8 cellular contexts compared by ENCODE assay signal in the genomic region with DNA sequence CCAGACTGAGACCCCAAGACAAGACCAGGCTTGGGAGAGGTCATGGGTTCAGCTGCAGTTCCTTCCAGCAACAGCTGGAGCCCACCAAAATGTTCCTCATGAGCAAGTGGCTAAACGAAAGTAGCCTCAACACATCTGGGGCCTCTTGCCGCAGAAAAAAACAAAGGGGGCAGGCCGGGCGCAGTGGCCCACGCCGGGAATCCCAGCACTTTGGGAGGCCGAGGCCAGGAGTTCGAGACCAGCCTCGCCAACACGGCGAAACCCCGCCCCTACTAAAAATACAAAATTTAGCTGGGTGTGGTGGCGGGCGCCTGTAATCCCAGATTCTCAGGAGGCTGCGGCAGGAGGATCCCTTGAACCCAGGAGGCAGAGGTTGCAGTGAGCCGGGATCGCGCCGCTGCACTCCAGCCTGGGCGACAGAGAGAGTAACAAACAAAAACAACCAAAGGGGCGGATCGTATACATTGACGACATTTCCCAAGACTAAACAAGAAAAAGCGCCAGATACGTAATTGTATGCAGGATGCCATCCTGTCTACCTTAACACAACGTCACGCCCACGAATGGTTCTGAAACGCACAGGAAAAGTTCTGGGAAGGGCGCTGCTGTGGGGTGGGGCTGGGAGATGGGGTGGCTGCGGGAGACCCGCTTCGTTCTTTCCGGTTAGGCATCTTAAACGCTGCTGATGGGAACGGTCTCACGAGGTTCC. TPM values are rescaled to one million over a fixed set of nuclear protein-coding genes. Genes with fewer than 3 reads are reported as not detected.
DNase-seq lines count a peak whose midpoint lies in the region; ATAC-seq and TF ChIP-seq lines count a peak whose summit lies in the region.

No MANE protein-coding gene starts in this region.

- peak overlapping the region; percentile 83 for H3K4me3 ChIP-seq in GM23248
- H3K4me3 ChIP-seq in skeletal muscle tissue (ENCODE audit: low read length in 3 of 3) = peak overlapping the region; percentile 74 to 80 (median 79)

- H3K4me2 ChIP-seq in GM23248 (ENCODE audit: unreplicated experiment) = peak overlapping the region; percentile 92

- TF ChIP-seq CTCF in VCaP (conservative IDR thresholded peaks at IDR 0.05) = no peak

- peak; percentile 67 for DNase-seq in GM23248
- DNase-seq in glomerular endothelial cell (ENCODE audit: extremely low read depth, low read depth, low spot score) = peak; percentile 5
- no peak for DNase-seq in NAMALWA (ENCODE audit: low spot score)
- no peak for DNase-seq in SKM-1 treated with dmso at 0.1 percent for 144 hours (lab: John Stamatoyannopoulos, UW; ENCODE audit: unreplicated experiment)
- no peak for DNase-seq in UCSD-AML1 (lab: John Stamatoyannopoulos, UW; ENCODE audit: unreplicated experiment)

- in situ Hi-C loops in GM23248 (cut with MboI) = no loop called here

- peaks cover 8% of the 10 kb centered on the region; the same call in 1 of the 2 replicates for H4K20me1 ChIP-seq in GM23248 (ENCODE audit: insufficient read depth)

- H3K27me3 ChIP-seq in GM23248 (replicated peaks; ENCODE audit: insufficient read depth) = no peaks in the 10 kb centered on the region
- H3K27me3 ChIP-seq in skeletal muscle tissue (ENCODE audit: control insufficient read depth in 3 of 3, insufficient read depth in 3 of 3, low read length in 3 of 3) = no peaks in the 10 kb centered on the region

- peaks cover 49% of the 10 kb centered on the region for H3K79me2 ChIP-seq in GM23248 (ENCODE audit: insufficient read depth)

- no peaks in the 10 kb centered on the region for H3K9me3 ChIP-seq in GM23248 (ENCODE audit: low read depth)
- no peaks in the 10 kb centered on the region for H3K9me3 ChIP-seq in skeletal muscle tissue (ENCODE audit: control insufficient read depth in 3 of 3, low read length in 3 of 3)

- H3K36me3 ChIP-seq in GM23248 (ENCODE audit: low read depth) (peaks cover 13% of the 10 kb centered on the region), skeletal muscle tissue (ENCODE audit: control insufficient read depth in 3 of 3, insufficient read depth in 3 of 3, low read length in 3 of 3) (peaks cover 21 to 34% (median 24%) of the 10 kb centered on the region in 3 donors)

- peaks cover 12% of the 10 kb centered on the region for H3K4me1 ChIP-seq in GM23248 (ENCODE audit: insufficient read depth)
- H3K4me1 ChIP-seq in skeletal muscle tissue (ENCODE audit: control insufficient read depth in 3 of 3, insufficient read depth in 3 of 3, low read length in 3 of 3) = peaks cover 19 to 36% (median 30%) of the 10 kb centered on the region in 3 donors

- H3K27ac ChIP-seq in GM23248 (peak overlapping the region; percentile 38), VCaP (peak overlapping the region; percentile 91), skeletal muscle tissue (ENCODE audit: low read depth, low read length) (no peak overlapping the region)

- no peak for ATAC-seq in GM21786 (IDR thresholded peaks at IDR 0.05; ENCODE audit: unreplicated experiment)

- WGBS in GM23248 (ENCODE audit: low coverage in 1 of 2, low lambda C conversion rate in 2 of 2, missing lambda C conversion rate in 2 of 2), 2 experiments = 29 to 30% methylated on average over 35 to 37 of the region's 37 CpGs

- no peaks in the 10 kb centered on the region for H3K9me2 ChIP-seq in GM23248 (ENCODE audit: insufficient read depth)

- H3K9ac ChIP-seq in GM23248 (peak overlapping the region; percentile 82), skeletal muscle tissue (ENCODE audit: low read depth in 1 of 3, low read length in 3 of 3) (peak overlapping the region; percentile 75 to 86 (median 76))

- peak overlapping the region; percentile 55 for H2AFZ ChIP-seq in GM23248

- H3F3A ChIP-seq in GM23248 (ENCODE audit: insufficient read depth) = peaks cover 13% of the 10 kb centered on the region

RNA-seq across cellular contexts. Expression of a gene that starts 1.7 kb away (rescaled TPM):
- total RNA-seq in GM23248 (2014; rRNA removed; shearing (Covaris generic)) = 8.1 and 12.5 TPM in 2 replicates
- polyA plus RNA-seq in GM23248 (2016; fragmentation: Nextera tagmentation; extraction: Ambion mirVana) = 5.0 and 5.2 TPM in 2 replicates
- 17.9 and 24.3 TPM in 2 replicates for total RNA-seq in glomerular endothelial cell
- 4.7 TPM for total RNA-seq in skeletal muscle tissue

RNA-seq across cellular contexts. Expression of a gene that starts 27.5 kb away (rescaled TPM):
- 58.7 and 102 TPM in 2 replicates for total RNA-seq in GM23248 (2014; rRNA removed; shearing (Covaris generic))
- polyA plus RNA-seq in GM23248 (2016; fragmentation: Nextera tagmentation; extraction: Ambion mirVana) = 77.4 and 81.9 TPM in 2 replicates
- total RNA-seq in glomerular endothelial cell (48.2 and 55.5 TPM in 2 replicates), skeletal muscle tissue (30.3 TPM)

RNA-seq across cellular contexts. Expression of a gene that starts 27.6 kb away (rescaled TPM):
- total RNA-seq in GM23248 (2014; rRNA removed; shearing (Covaris generic)) = 36.4 and 50.2 TPM in 2 replicates
- 11.2 and 13.0 TPM in 2 replicates for polyA plus RNA-seq in GM23248 (2016; fragmentation: Nextera tagmentation; extraction: Ambion mirVana)
- total RNA-seq in glomerular endothelial cell (41.7 and 53.0 TPM in 2 replicates), skeletal muscle tissue (7.8 TPM)

RNA-seq across cellular contexts. Expression of a gene that starts 38.0 kb away (rescaled TPM):
- total RNA-seq in GM23248 (2014; rRNA removed; shearing (Covaris generic)) = 5.2 and 8.2 TPM in 2 replicates
- polyA plus RNA-seq in GM23248 (2016; fragmentation: Nextera tagmentation; extraction: Ambion mirVana) = 3.3 and 4.4 TPM in 2 replicates
- total RNA-seq in glomerular endothelial cell (12.7 and 20.6 TPM in 2 replicates), skeletal muscle tissue (4.7 TPM)

RNA-seq across cellular contexts. Expression of a gene that starts 44.8 kb away (rescaled TPM):
- total RNA-seq in GM23248 (2014; rRNA removed; shearing (Covaris generic)) = 32.0 and 34.5 TPM in 2 replicates
- 40.4 and 43.4 TPM in 2 replicates for polyA plus RNA-seq in GM23248 (2016; fragmentation: Nextera tagmentation; extraction: Ambion mirVana)
- 71.7 and 117 TPM in 2 replicates for total RNA-seq in glomerular endothelial cell
- total RNA-seq in skeletal muscle tissue = 14.1 TPM

Comparison
In these comparisons a context has a peak if more than half of its experiments do, and no peak if none do; other contexts are left out.
1. DNase-seq: peak in GM23248 (single experiment) and glomerular endothelial cell (single experiment); none in NAMALWA (single experiment), SKM-1 treated with dmso at 0.1 percent for 144 hours (single experiment) and UCSD-AML1 (single experiment).